Comparison of ENCODE assay signal across 25 cellular contexts in the genomic region with DNA sequence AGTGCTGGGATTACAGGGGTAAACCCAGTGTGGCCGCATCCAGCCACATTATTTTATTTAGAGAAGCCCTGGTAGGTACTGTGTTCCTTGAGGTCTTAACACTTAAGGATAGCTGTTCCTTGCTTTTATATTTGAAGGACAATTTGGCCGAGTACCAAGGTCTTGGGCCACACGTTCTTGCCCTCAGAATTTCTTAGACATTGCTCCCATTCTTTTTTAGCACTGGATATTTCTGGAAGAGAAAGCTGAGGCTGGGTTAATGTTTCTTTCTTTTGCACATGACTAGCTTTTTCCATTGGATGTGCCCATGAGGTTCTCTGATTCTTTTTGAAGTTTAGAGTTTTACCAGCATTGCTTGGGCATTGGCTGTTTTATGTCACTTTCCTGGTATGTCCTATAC. TPM values are rescaled to one million over a fixed set of nuclear protein-coding genes. Genes with fewer than 3 reads are reported as not detected.
"Had no signal": no experiment of that assay in that cellular context is flagged by ENCODE, and none has a peak within 500 bp of the region (broad histone marks: within the 10 kb centered on the region; RNA-seq: fewer than 3 reads in every experiment).

No MANE protein-coding gene starts in this region.

- DNase-seq: activated CD4-positive, alpha-beta T cell treated with anti-CD3 and anti-CD28 coated beads, Interleukin-2, amount 50 U/mL, for 4 hours; activated gamma-delta T cell treated with Interleukin-2 at 50 U/mL for 16 hours; adrenal gland; endodermal cell; erythroblast; gastrocnemius medialis; heart right ventricle; midbrain; psoas muscle; spleen; stimulated activated CD4-positive, alpha-beta T cell treated with anti-CD3 and anti-CD28 coated beads, Interleukin-4, amount 100 ng/mL, for 4 hours; SW 1271; T-helper 2 cell; upper lobe of right lung; WERI-Rb-1 had no signal

- H3K4me3 Mint-ChIP-seq: endodermal cell; neural progenitor cell; stimulated activated memory B cell treated with anti-CD40 and anti-IgM and Interleukin-4, amounts not matched to agents 10 μg/mL and 1 μg/mL and 100 μg/mL, for 72 hours had no signal

- H3K27me3 ChIP-seq: adrenal gland, cardiac muscle cell, gastrocnemius medialis, heart right ventricle, neural progenitor cell, spleen, upper lobe of right lung had no signal

- H3K9ac ChIP-seq: neural progenitor cell had no signal

- H3K9me3 ChIP-seq: adrenal gland, gastrocnemius medialis, psoas muscle, spleen, thoracic aorta, upper lobe of right lung had no signal

- H3K9me3 Mint-ChIP-seq: endodermal cell had no signal

- H3K27me3 Mint-ChIP-seq: stimulated activated memory B cell treated with anti-CD40 and anti-IgM and Interleukin-4, amounts not matched to agents 10 μg/mL and 1 μg/mL and 100 μg/mL, for 72 hours had no signal

- H3K27ac Mint-ChIP-seq: activated naive CD4-positive, alpha-beta T cell treated with anti-CD3 and anti-CD28 coated beads, Interleukin-2, amount 50 U/mL, for 72 hours; neural progenitor cell; stimulated activated memory B cell treated with anti-CD40 and anti-IgM and Interleukin-4, amounts not matched to agents 10 μg/mL and 1 μg/mL and 100 μg/mL, for 72 hours had no signal

- H3K4me2 ChIP-seq: neural progenitor cell had no signal

- H3K36me3 Mint-ChIP-seq: activated naive CD4-positive, alpha-beta T cell treated with anti-CD3 and anti-CD28 coated beads, Interleukin-2, amount 50 U/mL, for 72 hours; stimulated activated memory B cell treated with anti-CD40 and anti-IgM and Interleukin-4, amounts not matched to agents 10 μg/mL and 1 μg/mL and 100 μg/mL, for 72 hours had no signal

- H3K4me1 Mint-ChIP-seq: neural progenitor cell; stimulated activated memory B cell treated with anti-CD40 and anti-IgM and Interleukin-4, amounts not matched to agents 10 μg/mL and 1 μg/mL and 100 μg/mL, for 72 hours had no signal

- H3K36me3 ChIP-seq: adrenal gland, cardiac muscle cell, gastrocnemius medialis, heart right ventricle, neural progenitor cell, spleen, thoracic aorta, upper lobe of right lung had no signal

- H3K27ac ChIP-seq: cardiac muscle cell, gastrocnemius medialis, heart right ventricle, neural progenitor cell, psoas muscle, spleen, thoracic aorta, upper lobe of right lung, WERI-Rb-1 had no signal

- H2AFZ ChIP-seq: neural progenitor cell had no signal

- H3K4me1 ChIP-seq: neural progenitor cell, psoas muscle, spleen had no signal

- H3K4me3 ChIP-seq: adrenal gland, cardiac muscle cell, gastrocnemius medialis, heart right ventricle, lung, neural progenitor cell, psoas muscle, spleen, thoracic aorta, upper lobe of right lung had no signal

- ATAC-seq: activated naive CD4-positive, alpha-beta T cell treated with anti-CD3 and anti-CD28 coated beads, Interleukin-2, amount 50 U/mL, for 72 hours; heart right ventricle; sciatic nerve; stimulated activated memory B cell treated with anti-CD40 and anti-IgM and Interleukin-4, amounts not matched to agents 10 μg/mL and 1 μg/mL and 100 μg/mL, for 72 hours; upper lobe of right lung had no signal

RNA-seq across cellular contexts. Expression of a gene that starts 5.5 kb away (rescaled TPM):
- total RNA-seq: activated CD8-positive, alpha-beta memory T cell treated with anti-CD3 and anti-CD28 coated beads for 36 hours; activated naive CD4-positive, alpha-beta T cell treated with anti-CD3 and anti-CD28 coated beads, Interleukin-2, amount 50 U/mL, for 72 hours; cardiac muscle cell; dermis microvascular lymphatic vessel endothelial cell; endodermal cell; gastrocnemius medialis; heart right ventricle; lung; osteoblast; psoas muscle; sciatic nerve; spleen; thoracic aorta; upper lobe of right lung had no signal
- polyA plus RNA-seq: heart right ventricle, lung, psoas muscle, spleen had no signal
